Comparison of ENCODE assay signal across 33 cellular contexts in the genomic region with DNA sequence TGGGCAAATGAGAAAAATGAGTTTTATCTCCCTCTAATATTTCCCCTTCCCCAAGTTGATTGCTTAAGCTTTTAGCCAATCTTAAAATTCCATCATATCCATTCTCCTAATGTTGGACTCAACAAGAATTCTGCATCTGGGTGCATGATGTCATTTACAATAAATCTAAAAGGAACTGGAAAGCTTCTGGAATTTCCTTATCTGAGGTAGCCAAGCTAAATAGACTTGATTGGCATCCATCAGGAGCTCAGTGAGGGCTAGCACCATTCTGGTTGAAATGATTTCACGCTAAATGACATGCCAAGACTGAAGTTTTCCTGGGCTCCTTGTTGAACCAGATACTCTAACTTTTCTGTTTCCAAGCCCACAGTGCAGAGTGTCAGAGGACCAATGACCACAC.
"Had no signal": no experiment of that assay in that cellular context is flagged by ENCODE, and none has a peak within 500 bp of the region (broad histone marks: within the 10 kb centered on the region; RNA-seq: fewer than 3 reads in every experiment).

No MANE protein-coding gene starts in this region.

- H3K27ac ChIP-seq: brain microvascular endothelial cell, dorsolateral prefrontal cortex, esophagus muscularis mucosa, gastroesophageal sphincter, WERI-Rb-1 had no signal

- ATAC-seq: activated CD4-positive, CD25-positive, alpha-beta regulatory T cell treated with anti-CD3 and anti-CD28 coated beads, Interleukin-2, amount 50 U/mL, for 24 hours; activated CD8-positive, alpha-beta memory T cell treated with anti-CD3 and anti-CD28 coated beads, Interleukin-2, amount 10 ng/mL, durations not matched to agents 7 days and 5 days; activated CD8-positive, alpha-beta T cell treated with anti-CD3 and anti-CD28 coated beads, Interleukin-2, amount 10 ng/mL, durations not matched to agents 7 days and 5 days; activated naive CD4-positive, alpha-beta T cell treated with anti-CD3 and anti-CD28 coated beads, Interleukin-2, amount 50 U/mL, for 72 hours; gastroesophageal sphincter; SK-N-SH treated with all-trans-retinoic acid at 6 μM for 48 hours; T-helper 17 cell had no signal

- H3K9me3 ChIP-seq: esophagus muscularis mucosa, gastroesophageal sphincter had no signal

- H3K4me1 Mint-ChIP-seq: activated B cell treated with CpG ODN at 0.5 μM for 24 hours; activated CD8-positive, alpha-beta memory T cell treated with anti-CD3 and anti-CD28 coated beads, Interleukin-2, amount 10 ng/mL, durations not matched to agents 7 days and 5 days; activated naive CD4-positive, alpha-beta T cell treated with anti-CD3 and anti-CD28 coated beads, Interleukin-2, amount 10 ng/mL, durations not matched to agents 7 days and 5 days; activated naive CD8-positive, alpha-beta T cell treated with anti-CD3 and anti-CD28 coated beads, Interleukin-2, amount 10 ng/mL, durations not matched to agents 7 days and 5 days; central memory CD8-positive, alpha-beta T cell; T-helper 17 cell had no signal

- H3K4me1 ChIP-seq: gastroesophageal sphincter had no signal

- H3K4me3 Mint-ChIP-seq: activated B cell treated with CpG ODN at 0.5 μM for 24 hours; activated CD4-positive, alpha-beta memory T cell treated with anti-CD3 and anti-CD28 coated beads for 36 hours; activated CD8-positive, alpha-beta memory T cell treated with anti-CD3 and anti-CD28 coated beads, Interleukin-2, amount 10 ng/mL, durations not matched to agents 7 days and 5 days; activated CD8-positive, alpha-beta T cell treated with anti-CD3 and anti-CD28 coated beads, Interleukin-2, amount 10 ng/mL, durations not matched to agents 7 days and 5 days; activated naive CD4-positive, alpha-beta T cell treated with anti-CD3 and anti-CD28 coated beads, Interleukin-2, amount 10 ng/mL, durations not matched to agents 7 days and 5 days; activated naive CD8-positive, alpha-beta T cell treated with anti-CD3 and anti-CD28 coated beads, Interleukin-2, amount 10 ng/mL, durations not matched to agents 7 days and 5 days; activated T-helper 1 cell treated with anti-CD3 and anti-CD28 coated beads, Interleukin-12 subunit alpha, Interleukin-12 subunit beta, Interleukin-2, Interleukin-4 antibody, amounts not matched to agents 30 ng/mL and 10 ng/mL and 1 ng/mL, durations not matched to agents 14 hours and 24 hours and 36 hours; central memory CD8-positive, alpha-beta T cell; endodermal cell; T-helper 17 cell; T-helper 2 cell treated with Interferon-gamma antibody and Interleukin-4, amounts not matched to agents 5 μg/mL and 100 μg/mL, for 36 hours had no signal

- H3K27ac Mint-ChIP-seq: activated B cell treated with CpG ODN at 0.5 μM for 24 hours; activated CD4-positive, alpha-beta memory T cell treated with anti-CD3 and anti-CD28 coated beads for 36 hours; activated CD8-positive, alpha-beta memory T cell treated with anti-CD3 and anti-CD28 coated beads, Interleukin-2, amount 10 ng/mL, durations not matched to agents 7 days and 5 days; activated CD8-positive, alpha-beta T cell treated with anti-CD3 and anti-CD28 coated beads, Interleukin-2, amount 10 ng/mL, durations not matched to agents 7 days and 5 days; activated naive CD4-positive, alpha-beta T cell treated with anti-CD3 and anti-CD28 coated beads, Interleukin-2, amount 10 ng/mL, durations not matched to agents 7 days and 5 days; activated naive CD4-positive, alpha-beta T cell treated with anti-CD3 and anti-CD28 coated beads, Interleukin-2, amount 50 U/mL, for 72 hours; activated naive CD8-positive, alpha-beta T cell treated with anti-CD3 and anti-CD28 coated beads, Interleukin-2, amount 10 ng/mL, durations not matched to agents 7 days and 5 days; activated T-helper 1 cell treated with anti-CD3 and anti-CD28 coated beads, Interleukin-12 subunit alpha, Interleukin-12 subunit beta, Interleukin-2, Interleukin-4 antibody, amounts not matched to agents 30 ng/mL and 10 ng/mL and 1 ng/mL, durations not matched to agents 14 hours and 24 hours and 36 hours; endodermal cell; T-helper 17 cell; T-helper 2 cell treated with Interferon-gamma antibody and Interleukin-4, amounts not matched to agents 5 μg/mL and 100 μg/mL, for 36 hours had no signal

- H3K4me3 ChIP-seq: dorsolateral prefrontal cortex, esophagus muscularis mucosa, gastroesophageal sphincter had no signal

- DNase-seq: activated B cell treated with CpG ODN at 0.5 μM for 24 hours; activated CD4-positive, alpha-beta memory T cell treated with anti-CD3 and anti-CD28 coated beads for 36 hours; activated CD4-positive, alpha-beta T cell treated with anti-CD3 and anti-CD28 coated beads for 48 hours; activated CD8-positive, alpha-beta memory T cell treated with anti-CD3 and anti-CD28 coated beads, Interleukin-2, amount 10 ng/mL, durations not matched to agents 7 days and 5 days; activated CD8-positive, alpha-beta memory T cell treated with anti-CD3 and anti-CD28 coated beads, Interleukin-2, amount 50 U/mL, for 4 hours; activated CD8-positive, alpha-beta T cell treated with anti-CD3 and anti-CD28 coated beads, Interleukin-2, amount 10 ng/mL, durations not matched to agents 7 days and 5 days; activated gamma-delta T cell; activated naive CD4-positive, alpha-beta T cell; activated naive CD4-positive, alpha-beta T cell treated with anti-CD3 and anti-CD28 coated beads, Interleukin-2, amount 10 ng/mL, durations not matched to agents 7 days and 5 days; activated naive CD8-positive, alpha-beta T cell treated with anti-CD3 and anti-CD28 coated beads, Interleukin-2, amount 10 ng/mL, durations not matched to agents 7 days and 5 days; activated T-cell treated with anti-CD3 and anti-CD28 coated beads, Interleukin-2, amount 50 U/mL, for 1 hour; activated T-cell treated with anti-CD3 and anti-CD28 coated beads, Interleukin-2, amount 50 U/mL, for 48 hours; amniotic stem cell; anterior cingulate cortex; brain microvascular endothelial cell; dorsolateral prefrontal cortex; effector memory CD4-positive, alpha-beta T cell; endodermal cell; erythroblast; foreskin melanocyte; head of caudate nucleus; T-helper 1 cell; T-helper 17 cell; T1000; WERI-Rb-1 had no signal

- H3K27me3 ChIP-seq: brain microvascular endothelial cell, esophagus muscularis mucosa, gastroesophageal sphincter had no signal

- H3K36me3 Mint-ChIP-seq: activated CD4-positive, alpha-beta memory T cell treated with anti-CD3 and anti-CD28 coated beads for 36 hours; activated CD8-positive, alpha-beta memory T cell treated with anti-CD3 and anti-CD28 coated beads, Interleukin-2, amount 10 ng/mL, durations not matched to agents 7 days and 5 days; activated naive CD4-positive, alpha-beta T cell treated with anti-CD3 and anti-CD28 coated beads, Interleukin-2, amount 10 ng/mL, durations not matched to agents 7 days and 5 days; activated naive CD4-positive, alpha-beta T cell treated with anti-CD3 and anti-CD28 coated beads, Interleukin-2, amount 50 U/mL, for 72 hours; activated naive CD8-positive, alpha-beta T cell treated with anti-CD3 and anti-CD28 coated beads, Interleukin-2, amount 10 ng/mL, durations not matched to agents 7 days and 5 days had no signal

- H3K9me3 Mint-ChIP-seq: activated B cell treated with CpG ODN at 0.5 μM for 24 hours; activated CD4-positive, alpha-beta memory T cell treated with anti-CD3 and anti-CD28 coated beads for 36 hours; activated naive CD4-positive, alpha-beta T cell treated with anti-CD3 and anti-CD28 coated beads, Interleukin-2, amount 10 ng/mL, durations not matched to agents 7 days and 5 days; activated naive CD4-positive, alpha-beta T cell treated with anti-CD3 and anti-CD28 coated beads, Interleukin-2, amount 50 U/mL, for 72 hours; activated naive CD8-positive, alpha-beta T cell treated with anti-CD3 and anti-CD28 coated beads, Interleukin-2, amount 10 ng/mL, durations not matched to agents 7 days and 5 days; activated T-helper 1 cell treated with anti-CD3 and anti-CD28 coated beads, Interleukin-12 subunit alpha, Interleukin-12 subunit beta, Interleukin-2, Interleukin-4 antibody, amounts not matched to agents 30 ng/mL and 10 ng/mL and 1 ng/mL, durations not matched to agents 14 hours and 24 hours and 36 hours; central memory CD8-positive, alpha-beta T cell; T-helper 2 cell treated with Interferon-gamma antibody and Interleukin-4, amounts not matched to agents 5 μg/mL and 100 μg/mL, for 36 hours had no signal

- H3K27me3 Mint-ChIP-seq: activated B cell treated with CpG ODN at 0.5 μM for 24 hours; activated CD4-positive, alpha-beta memory T cell treated with anti-CD3 and anti-CD28 coated beads for 36 hours; activated naive CD4-positive, alpha-beta T cell treated with anti-CD3 and anti-CD28 coated beads, Interleukin-2, amount 10 ng/mL, durations not matched to agents 7 days and 5 days; activated naive CD8-positive, alpha-beta T cell treated with anti-CD3 and anti-CD28 coated beads, Interleukin-2, amount 10 ng/mL, durations not matched to agents 7 days and 5 days; central memory CD8-positive, alpha-beta T cell; T-helper 17 cell had no signal

- H3K36me3 ChIP-seq: brain microvascular endothelial cell, esophagus muscularis mucosa, gastroesophageal sphincter, WERI-Rb-1 had no signal
